Comparison of ENCODE assay signal across 21 cellular contexts in genomic region chr7:103991406-103991805, GRCh38. TPM values are rescaled to one million over a fixed set of nuclear protein-coding genes. Genes with fewer than 3 reads are reported as not detected.
DNase-seq lines count a peak whose midpoint lies in the region; ATAC-seq, FAIRE-seq and TF ChIP-seq lines count a peak whose summit lies in the region.
"Had no signal": no experiment of that assay in that cellular context is flagged by ENCODE, and none has a peak within 500 bp of the region (broad histone marks: within the 10 kb centered on the region; RNA-seq: fewer than 3 reads in every experiment).

No MANE protein-coding gene starts in this region.

- H3K9ac ChIP-seq in K562 (ENCODE audit: insufficient read depth in 1 of 2, low read depth in 2 of 2, low read length in 2 of 2) (0 out of 4 replicates have a peak overlapping the region, but pooled peaks of 1 of the 2 experiments have one; percentile 1), endodermal cell (ENCODE audit: extremely low read depth, low read length, poor library complexity, severe bottlenecking) (no peak overlapping the region)
- H3K9ac ChIP-seq: BLaER1 had no signal

- no TSS peak for BruUV-seq in K562 (replicated peaks; lab: Mats Ljungman, UMichigan)

- H3K9me3 Mint-ChIP-seq in WTC11 (no peaks in the 10 kb centered on the region), nephron (no peaks in the 10 kb centered on the region), endodermal cell (no peaks in the 10 kb centered on the region)
- H3K9me3 Mint-ChIP-seq: CD4-positive, alpha-beta T cell; CD8-positive, alpha-beta T cell had no signal

- CTCF ChIA-PET in WTC11 (lab: Charles Lee), result interaction anchor here (0.6 kb wide), 1 partner anchor 595 kb away, joined by 3 read pairs; no protein-coding TSS in a partner anchor
- CTCF ChIA-PET in K562 (lab: Yijun Ruan, JAX; ENCODE audit: low intra/inter-chr PET ratio), result no interaction called here

- H3K27me3 ChIP-seq in K562 (ENCODE audit: control insufficient read depth in 2 of 2, insufficient read depth in 2 of 2, low read length in 2 of 2), result no peaks in the 10 kb centered on the region
- peaks cover 56% of the 10 kb centered on the region for H3K27me3 ChIP-seq in endodermal cell (ENCODE audit: control insufficient read depth, insufficient read depth, low read length, poor library complexity, severe bottlenecking)
- H3K27me3 ChIP-seq: BE2C had no signal

- H3K4me1 ChIP-seq in K562 (replicated peaks in 1 of 2; ENCODE audit: control insufficient read depth in 2 of 2, insufficient read depth in 2 of 2, low read length in 2 of 2) (peaks cover 27 to 49% of the 10 kb centered on the region in 2 experiments), endodermal cell (ENCODE audit: control insufficient read depth, insufficient read depth, low read length) (no peaks in the 10 kb centered on the region)
- H3K4me1 ChIP-seq: Caco-2 had no signal

- no peak for TF ChIP-seq POLR2A in K562 (conservative IDR thresholded peaks at IDR 0.05)

- no peak for TF ChIP-seq EP300 in K562 (IDR thresholded peaks at IDR 0.05; ENCODE audit: low read length)

- H3K4me1 Mint-ChIP-seq in WTC11 (peaks cover 9% of the 10 kb centered on the region), nephron (peaks cover 6% of the 10 kb centered on the region), endodermal cell (peaks cover 6% of the 10 kb centered on the region)

- no peak for ATAC-seq in WTC11
- no peak for ATAC-seq in K562
- ATAC-seq in GM19328 (IDR thresholded peaks at IDR 0.05; ENCODE audit: unreplicated experiment), result no peak
- ATAC-seq in GM21360 (IDR thresholded peaks at IDR 0.05; ENCODE audit: unreplicated experiment), result no peak
- ATAC-seq: CD8-positive, alpha-beta T cell had no signal

- no peaks in the 10 kb centered on the region for H3K9me1 ChIP-seq in K562 (ENCODE audit: control insufficient read depth, insufficient read depth, low read length)

- FAIRE-seq in K562 (lab: Jason Lieb, UNC), result no peak
- FAIRE-seq: A204.1, D721Med, G401.6, GM12891 had no signal

- H3K4me3 Mint-ChIP-seq in WTC11 (no peak overlapping the region), nephron (peak overlapping the region in 2 of 3 experiments; percentile 24 to 86), endodermal cell (no peak overlapping the region)
- H3K4me3 Mint-ChIP-seq: CD4-positive, alpha-beta T cell; CD8-positive, alpha-beta T cell had no signal

- DNase-seq in WTC11 (ENCODE audit: low spot score) (no peak), K562 (ENCODE audit: extremely low read depth in 1 of 4, low spot score in 3 of 4) (no peak), endodermal cell (no peak)
- DNase-seq: 8988T; ACHN; Caco-2; Calu3; CD4-positive, alpha-beta T cell; CD8-positive, alpha-beta T cell; DMS79 treated with DMSO at 0.1 percent for 48 hours; GF-D8 had no signal

- H3K27ac ChIP-seq in K562 (ENCODE audit: extremely low read depth, low read depth, low read length), result no peak overlapping the region
- no peak overlapping the region for H3K27ac ChIP-seq in endodermal cell (ENCODE audit: low read depth, low read length)
- H3K27ac ChIP-seq: BLaER1 had no signal

- no peaks in the 10 kb centered on the region for H4K20me1 ChIP-seq in K562 (replicated peaks; ENCODE audit: control insufficient read depth, insufficient read depth, low read length)
- H4K20me1 ChIP-seq: BLaER1 had no signal

- TF ChIP-seq CTCF in WTC11 (IDR thresholded peaks at IDR 0.05), result no peak
- TF ChIP-seq CTCF in K562 (IDR thresholded peaks at IDR 0.05 in 2 of 3, conservative IDR thresholded peaks at IDR 0.05 in 1 of 3; ENCODE audit: insufficient read depth in 2 of 3, low read depth in 1 of 3, low read length in 3 of 3), result no peak
- TF ChIP-seq CTCF in nephron (IDR thresholded peaks at IDR 0.05; ENCODE audit: unreplicated experiment in 3 of 3), result no peak
- no peak for TF ChIP-seq CTCF in endodermal cell (conservative IDR thresholded peaks at IDR 0.05)

- H3K9me3 ChIP-seq in K562 (replicated peaks; ENCODE audit: control insufficient read depth, insufficient read depth, low read depth, low read length), result no peaks in the 10 kb centered on the region
- H3K9me3 ChIP-seq in endodermal cell (ENCODE audit: control insufficient read depth, low read length), result no peaks in the 10 kb centered on the region
- H3K9me3 ChIP-seq: BE2C, Caco-2 had no signal

- H3K36me3 Mint-ChIP-seq in WTC11 (no peaks in the 10 kb centered on the region), nephron (ENCODE audit: low read depth) (no peaks in the 10 kb centered on the region), endodermal cell (ENCODE audit: low read depth) (no peaks in the 10 kb centered on the region)
- H3K36me3 Mint-ChIP-seq: CD8-positive, alpha-beta T cell had no signal

- peak overlapping the region; percentile 78; the same call in 1 of the 2 replicates for H3K4me2 ChIP-seq in K562 (ENCODE audit: insufficient read depth, low read length)

- TF ChIP-seq RAD21 in K562 (CRISPR knock-in tag; conservative IDR thresholded peaks at IDR 0.05 in 1 of 2, IDR thresholded peaks at IDR 0.05 in 1 of 2), result no peak

- intact Hi-C loops in K562 (cut with micrococcal nuclease), result no loop called here

- in situ Hi-C loops in K562 (cut with MboI), result loop anchor here (10.0 kb wide), 1 partner anchor 163 kb away; no protein-coding TSS in a partner anchor

- peaks cover 27% of the 10 kb centered on the region for H3K79me2 ChIP-seq in K562 (ENCODE audit: control insufficient read depth, insufficient read depth, low read length)

- H3K4me3 ChIP-seq in K562 (no peak overlapping the region), endodermal cell (ENCODE audit: low read length) (no peak overlapping the region)
- H3K4me3 ChIP-seq: BLaER1 had no signal

- no peaks in the 10 kb centered on the region; the same call in 2 of the 3 replicates for H3K36me3 ChIP-seq in K562 (ENCODE audit: control insufficient read depth, insufficient read depth, low read length)
- no peaks in the 10 kb centered on the region for H3K36me3 ChIP-seq in endodermal cell (ENCODE audit: control insufficient read depth, insufficient read depth, low read length)
- H3K36me3 ChIP-seq: BE2C, BLaER1 had no signal

- POLR2A ChIA-PET in WTC11 (lab: Charles Lee), result no interaction called here
- POLR2A ChIA-PET in K562 (lab: Yijun Ruan, JAX), result interaction anchor here (1.2 kb wide), 2 partner anchors 10 to 47 kb away, joined by 3 read pairs; no protein-coding TSS in a partner anchor

- WGBS in K562 (ENCODE audit: insufficient coverage, low coverage, missing lambda C conversion rate), result 61% methylated on average over 2 of the region's 2 CpGs
- WGBS in endodermal cell (ENCODE audit: insufficient coverage in 1 of 2, insufficient read length in 1 of 2), 2 experiments, result 83% methylated on average over 2 of the region's 2 CpGs; no CpG with 5 or more reads in 1 of the 2 experiments

- peaks cover 61% of the 10 kb centered on the region for H3K27me3 Mint-ChIP-seq in WTC11 (ENCODE audit: low read depth)
- H3K27me3 Mint-ChIP-seq in nephron (ENCODE audit: low read depth), result peaks cover 59% of the 10 kb centered on the region
- peaks cover 56% of the 10 kb centered on the region for H3K27me3 Mint-ChIP-seq in endodermal cell (ENCODE audit: insufficient read depth)

- peak overlapping the region; percentile 92; the same call in 1 of the 2 replicates for H2AFZ ChIP-seq in K562 (ENCODE audit: low read depth, low read length)

- H3K27ac Mint-ChIP-seq in WTC11, result no peak overlapping the region
- H3K27ac Mint-ChIP-seq in nephron, result no peak overlapping the region
- no peak overlapping the region for H3K27ac Mint-ChIP-seq in endodermal cell
- H3K27ac Mint-ChIP-seq: CD4-positive, alpha-beta T cell; CD8-positive, alpha-beta T cell had no signal

TF ChIP-seq in WTC11, 78 proteins besides CTCF, POLR2A, EP300 and RAD21:
- TF ChIP-seq HMGA2 (CRISPR knock-in tag; IDR thresholded peaks at IDR 0.05) (no peak), GABPB1 (CRISPR knock-in tag; IDR thresholded peaks at IDR 0.05) (peak; percentile 76)

TF ChIP-seq in K562, 482 proteins besides CTCF, POLR2A, EP300 and RAD21 (continues in another document):
- TF ChIP-seq RCOR1 (IDR thresholded peaks at IDR 0.05; ENCODE audit: borderline replicate concordance in 1 of 2, low read depth in 2 of 2, low read length in 2 of 2) (peak; percentile 31 to 59; a peak in 3 of 4 replicates), BCOR (IDR thresholded peaks at IDR 0.05) (peak; percentile 98), BRD9 (IDR thresholded peaks at IDR 0.05; ENCODE audit: low read depth, partially characterized antibody) (peak; percentile 29)

RNA-seq across cellular contexts. Expression of gene RELN, which starts 1.9 kb away (rescaled TPM):
- total RNA-seq in WTC11 (2021) (0.20 to 0.53 TPM (median 0.44 TPM) in 3 replicates), K562 (2014; rRNA removed) (18.1 and 22.3 TPM in 2 replicates), K562 (2014; rRNA removed; fragmentation: Illumina TruSeq; extraction: Trizol) (21.5 and 22.2 TPM in 2 replicates), K562 (2015; rRNA removed; fragmentation: Illumina TruSeq; extraction: Trizol) (16.5 and 17.4 TPM in 2 replicates), K562 (2021) (25.1 and 25.9 TPM in 2 replicates), endodermal cell (1 to 10 TPM; 3.9 to 8.5 TPM)
- 72.2 and 98.2 TPM in 2 replicates for total RNA-seq in K562 (2011; cell fraction: chromatin; rRNA removed; ENCODE audit: low replicate concordance)
- total RNA-seq in K562 (2011; cell fraction: nucleolus; rRNA removed), result 75.9 and 76.6 TPM in 2 replicates
- total RNA-seq in K562 (2011; cell fraction: nucleoplasm; rRNA removed), result 90.5 and 107 TPM in 2 replicates
- polyA plus RNA-seq in K562 (2011; rRNA removed) (34.2 and 43.2 TPM in 2 replicates), K562 (2014; fragmentation: Illumina TruSeq; extraction: Trizol) (24.4 and 24.5 TPM in 2 replicates), K562 (2014; fragmentation: Nextera tagmentation; extraction: Ambion mirVana) (10 to 100 TPM; 12.9 to 15.3 TPM), K562 (2014; rRNA removed) (17.1 and 23.6 TPM in 2 replicates)
- polyA plus RNA-seq in K562 (2011; cell fraction: cytosol; rRNA removed), result 34.8 and 41.8 TPM in 2 replicates
- 36.2 TPM in 2 replicates for polyA plus RNA-seq in K562 (2011; cell fraction: nucleus; rRNA removed)
- polyA plus RNA-seq in K562 (2012), result 19.0 and 23.5 TPM in 2 replicates
- polyA minus RNA-seq in K562 (2011; rRNA and poly(A)+ RNA removed), result 162 and 229 TPM in 2 replicates
- polyA minus RNA-seq in K562 (2011; cell fraction: cytosol; rRNA and poly(A)+ RNA removed), result 65.4 and 75.6 TPM in 2 replicates
- 45.0 and 71.8 TPM in 2 replicates for polyA minus RNA-seq in K562 (2011; cell fraction: nucleus; rRNA and poly(A)+ RNA removed)
- 5.9 TPM for polyA plus RNA-seq in endodermal cell (2013, experiment 1 of 2)
- 4.8 TPM for polyA plus RNA-seq in endodermal cell (2013, experiment 2 of 2)
- total RNA-seq: A673; CD4-positive, alpha-beta T cell; CD8-positive, alpha-beta T cell had no signal

Comparison
In these comparisons a context has a peak if more than half of its experiments do, and no peak if none do; other contexts are left out.
1. H3K4me3 Mint-ChIP-seq: peak in nephron (2 of 3); none in WTC11 (single experiment) and endodermal cell (single experiment).
2. Of the 49 proteins assayed by ChIP-seq in both K562 and WTC11: peak only in K562: none; only in WTC11: GABPB1; in both: none; in neither: 48.